Comparison of ENCODE assay signal across 14 cellular contexts in the genomic region with DNA sequence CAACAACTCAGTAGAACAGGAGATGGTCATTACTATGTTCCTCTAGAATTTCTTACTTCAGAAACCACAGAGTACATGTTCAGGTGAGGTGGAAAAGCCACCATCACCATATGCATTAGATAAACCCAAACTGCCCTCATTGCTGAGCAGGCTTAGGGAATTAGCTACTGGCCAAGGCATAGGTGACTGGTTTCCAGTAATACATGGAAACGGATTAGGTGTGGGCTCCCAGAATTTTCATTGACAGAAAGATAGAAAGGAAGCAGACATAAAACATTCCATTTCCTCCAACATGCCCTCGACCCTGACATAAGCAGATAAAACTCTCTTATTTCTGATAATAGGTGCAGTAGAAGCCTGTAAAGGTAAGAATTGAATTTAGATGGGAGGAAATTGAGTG.
DNase-seq lines count a peak whose midpoint lies in the region; ATAC-seq and TF ChIP-seq lines count a peak whose summit lies in the region.
"Had no signal": no experiment of that assay in that cellular context is flagged by ENCODE, and none has a peak within 500 bp of the region (broad histone marks: within the 10 kb centered on the region; RNA-seq: fewer than 3 reads in every experiment).

No MANE protein-coding gene starts in this region.

- no peak overlapping the region for H2BK15ac ChIP-seq in mesendoderm (replicated peaks; ENCODE audit: low read depth)

- dilution Hi-C loops in mammary epithelial cell (cut with HindIII; ENCODE audit: low sequenced_read_pairs), result no loop called here

- H3K18ac ChIP-seq in mesendoderm (ENCODE audit: low read length), result no peak overlapping the region

- H3K4me1 ChIP-seq in mammary epithelial cell (ENCODE audit: insufficient read depth, low read length), result peaks cover 22% of the 10 kb centered on the region
- no peaks in the 10 kb centered on the region for H3K4me1 ChIP-seq in breast epithelium
- peaks cover 5% of the 10 kb centered on the region for H3K4me1 ChIP-seq in mesendoderm (ENCODE audit: control insufficient read depth, low read depth, low read length)
- H3K4me1 ChIP-seq: BLaER1 had no signal

- no peak overlapping the region for H4K5ac ChIP-seq in mesendoderm (ENCODE audit: low read length)

- WGBS in mammary epithelial cell (ENCODE audit: low coverage, missing lambda C conversion rate), result 75% methylated on average over 2 of the region's 2 CpGs
- no CpG with 5 or more reads among the region's 2 CpGs for WGBS in mesendoderm (ENCODE audit: extremely low coverage, insufficient coverage, low lambda C conversion rate)

- DNase-seq in mammary epithelial cell (no peak), breast epithelium (ENCODE audit: low spot score in 2 of 2) (no peak), epithelial cell of prostate (ENCODE audit: low read depth, low spot score) (no peak), mesendoderm (peak; percentile 27), DMS 273 (lab: John Stamatoyannopoulos, UW; ENCODE audit: unreplicated experiment) (no peak), coronary artery (ENCODE audit: low spot score) (no peak)
- DNase-seq: AML-193; CD8-positive, alpha-beta memory T cell; GOT3; H9 had no signal

- no peaks in the 10 kb centered on the region for H3K79me1 ChIP-seq in mesendoderm (ENCODE audit: low read length)

- no peak overlapping the region for H3K4ac ChIP-seq in mesendoderm (ENCODE audit: low read depth, low read length)

- H2AK5ac ChIP-seq in mesendoderm (ENCODE audit: low read length), result no peak overlapping the region

- intact Hi-C loops in mammary epithelial cell (cut with micrococcal nuclease) (loop anchor here (10.0 kb wide), 1 partner anchor 112 kb away; no protein-coding TSS in a partner anchor), breast epithelium (cut with DNase I; ENCODE audit: low total_unique reads) (no loop called here)

- CTCF ChIA-PET in mammary epithelial cell (lab: Charles Lee; ENCODE audit: low non-redundant PET), result no interaction called here

- H3K27me3 ChIP-seq in mammary epithelial cell (ENCODE audit: insufficient read depth, low read length) (no peaks in the 10 kb centered on the region), breast epithelium (peaks cover 0 to 19% of the 10 kb centered on the region in 2 donors), mesendoderm (ENCODE audit: insufficient read depth, low read length, poor library complexity) (no peaks in the 10 kb centered on the region)
- H3K27me3 ChIP-seq: BLaER1 had no signal

- H3K4me3 ChIP-seq in mammary epithelial cell (replicated peaks in 1 of 3; ENCODE audit: insufficient read depth in 1 of 3, low read depth in 2 of 3, low read length in 3 of 3), result no peak overlapping the region
- no peak overlapping the region for H3K4me3 ChIP-seq in breast epithelium
- no peak overlapping the region for H3K4me3 ChIP-seq in mesendoderm (ENCODE audit: low read length)
- H3K4me3 ChIP-seq in coronary artery, result no peak overlapping the region
- H3K4me3 ChIP-seq: BLaER1 had no signal

- peak overlapping the region; percentile 66 for H2AFZ ChIP-seq in mammary epithelial cell (ENCODE audit: low read depth, low read length)

- H3K56ac ChIP-seq in mesendoderm (ENCODE audit: low read length), result no peak overlapping the region

- H2BK120ac ChIP-seq in mesendoderm (ENCODE audit: low read depth, low read length), result no peak overlapping the region

- TF ChIP-seq CTCF in mammary epithelial cell (conservative IDR thresholded peaks at IDR 0.05 in 1 of 2, IDR thresholded peaks at IDR 0.05 in 1 of 2; ENCODE audit: extremely low read depth in 1 of 2, insufficient read depth in 1 of 2, low read depth in 1 of 2, low read length in 2 of 2) (no peak), breast epithelium (IDR thresholded peaks at IDR 0.05) (no peak), coronary artery (IDR thresholded peaks at IDR 0.05) (no peak)

- BruUV-seq in mammary epithelial cell (replicated peaks; lab: Mats Ljungman, UMichigan), result TSS peak; percentile 33

- no peak overlapping the region for H4K8ac ChIP-seq in mesendoderm (ENCODE audit: low read depth, low read length)

- H3K9me3 ChIP-seq in mammary epithelial cell (replicated peaks; ENCODE audit: insufficient read depth, low read length) (no peaks in the 10 kb centered on the region), breast epithelium (no peaks in the 10 kb centered on the region)
- H3K9me3 ChIP-seq: BLaER1, Caco-2 had no signal

- no peaks in the 10 kb centered on the region for H3K36me3 ChIP-seq in mammary epithelial cell (ENCODE audit: insufficient read depth, low read length)
- H3K36me3 ChIP-seq in breast epithelium, result no peaks in the 10 kb centered on the region
- no peaks in the 10 kb centered on the region for H3K36me3 ChIP-seq in mesendoderm (ENCODE audit: control insufficient read depth, insufficient read depth, low read length)
- H3K36me3 ChIP-seq: BLaER1 had no signal

- in situ Hi-C loops in mammary epithelial cell (cut with MboI; ENCODE audit: low sequenced_read_pairs in 2 of 2), result no loop called here

- no peaks in the 10 kb centered on the region for H3K79me2 ChIP-seq in mammary epithelial cell (ENCODE audit: insufficient read depth, low read length)
- no peaks in the 10 kb centered on the region for H3K79me2 ChIP-seq in mesendoderm (ENCODE audit: control insufficient read depth, insufficient read depth, low read length)

- no peak overlapping the region for H3K4me2 ChIP-seq in mammary epithelial cell (ENCODE audit: insufficient read depth, low read depth, low read length)
- H3K4me2 ChIP-seq in mesendoderm (ENCODE audit: low read length), result no peak overlapping the region
- H3K4me2 ChIP-seq: BLaER1 had no signal

- no peaks in the 10 kb centered on the region for H4K20me1 ChIP-seq in mammary epithelial cell (ENCODE audit: insufficient read depth, low read length)
- H4K20me1 ChIP-seq: BLaER1 had no signal

- no peak overlapping the region for H2BK5ac ChIP-seq in mesendoderm (ENCODE audit: low read length)

- ATAC-seq in GM18858 (IDR thresholded peaks at IDR 0.05; ENCODE audit: unreplicated experiment) (no peak), GM21367 (IDR thresholded peaks at IDR 0.05; ENCODE audit: unreplicated experiment) (no peak)

- peak overlapping the region; percentile 99 for H3K27ac ChIP-seq in mammary epithelial cell (ENCODE audit: insufficient read depth, low read depth, low read length)
- no peak overlapping the region for H3K27ac ChIP-seq in breast epithelium
- peak overlapping the region; percentile 92 for H3K27ac ChIP-seq in epithelial cell of prostate
- no peak overlapping the region for H3K27ac ChIP-seq in mesendoderm (ENCODE audit: low read depth, low read length)
- H3K27ac ChIP-seq in coronary artery, result no peak overlapping the region
- H3K27ac ChIP-seq: BLaER1 had no signal

- H3K9ac ChIP-seq in mammary epithelial cell (ENCODE audit: insufficient read depth, low read length) (peak overlapping the region; percentile 22), mesendoderm (ENCODE audit: low read length) (no peak overlapping the region)
- H3K9ac ChIP-seq: BLaER1 had no signal

- no peak overlapping the region for H3K23ac ChIP-seq in mesendoderm (ENCODE audit: low read length)

- no peak for TF ChIP-seq POLR2A in breast epithelium (IDR thresholded peaks at IDR 0.05)

Comparison
In these comparisons a context has a peak if more than half of its experiments do, and no peak if none do; other contexts are left out.
1. H3K27ac ChIP-seq: peak in mammary epithelial cell (single experiment) and epithelial cell of prostate (single experiment); none in breast epithelium (0 of 2), mesendoderm (single experiment) and coronary artery (0 of 2).